In the genomic region with DNA sequence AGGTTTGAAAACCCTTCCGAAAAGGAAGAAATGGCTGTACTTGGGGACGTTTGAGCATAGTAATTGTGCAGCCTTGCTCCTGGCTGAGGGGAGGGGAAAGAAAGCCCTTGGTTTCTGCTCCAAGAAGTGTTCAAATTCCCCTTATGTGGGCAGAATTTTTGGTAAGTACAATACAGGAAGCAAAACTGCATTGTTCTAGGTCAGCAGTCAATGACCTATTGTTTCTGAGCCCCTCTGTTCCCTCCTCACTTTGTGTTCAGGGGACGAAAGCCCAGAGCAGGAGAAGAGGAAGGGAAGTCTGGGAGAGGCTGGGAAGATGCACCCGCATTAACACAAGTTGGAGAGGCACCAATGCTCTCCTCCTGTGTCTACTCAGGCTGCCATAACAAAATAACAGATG, we compare ENCODE assay signal across 11 cellular contexts. TPM values are rescaled to one million over a fixed set of nuclear protein-coding genes. Genes with fewer than 3 reads are reported as not detected.
DNase-seq lines count a peak whose midpoint lies in the region; ATAC-seq lines count a peak whose summit lies in the region.
"Had no signal": no experiment of that assay in that cellular context is flagged by ENCODE, and none has a peak within 500 bp of the region (broad histone marks: within the 10 kb centered on the region; RNA-seq: fewer than 3 reads in every experiment).

No MANE protein-coding gene starts in this region.

- in situ Hi-C loops in G401 (cut with HindIII; ENCODE audit: low sequenced_read_pairs), result no loop called here

- DNase-seq in G401 (ENCODE audit: low spot score) (peak; percentile 67), dermis blood vessel endothelial cell (peak; percentile 20), iPS-NIHi11 (ENCODE audit: low spot score) (no peak), occipital lobe (lab: John Stamatoyannopoulos, UW) (no peak), SIG-M5 (lab: John Stamatoyannopoulos, UW) (no peak), COLO668 (lab: John Stamatoyannopoulos, UW; ENCODE audit: unreplicated experiment) (no peak)
- DNase-seq: Calu3, T-helper 1 cell had no signal

- peak; percentile 33 for ATAC-seq in GM19463 (IDR thresholded peaks at IDR 0.05; ENCODE audit: unreplicated experiment)
- peak; percentile 34 for ATAC-seq in HG03095 (IDR thresholded peaks at IDR 0.05; ENCODE audit: unreplicated experiment)
- ATAC-seq: K562 had no signal

RNA-seq across cellular contexts. Expression of a gene that starts 11.9 kb away (rescaled TPM):
- total RNA-seq in G401 (2014; rRNA removed; shearing (Covaris generic)), result not detected in 2 replicates
- total RNA-seq in dermis blood vessel endothelial cell (4.4 and 9.3 TPM in 2 replicates), occipital lobe (359 TPM)
- total RNA-seq: Calu3 had no signal

Comparison
In these comparisons a context has a peak if more than half of its experiments do, and no peak if none do; other contexts are left out.
1. DNase-seq: peak in G401 (single experiment) and dermis blood vessel endothelial cell (single experiment); none in iPS-NIHi11 (single experiment), occipital lobe (single experiment), SIG-M5 (single experiment) and COLO668 (single experiment).
2. RNA of a gene that starts 11.9 kb away (total RNA-seq): 359 TPM in occipital lobe (single experiment); 4.4 to 9.3 TPM in dermis blood vessel endothelial cell and not detected in G401; every median in the first group is over 10 times any median in the second.